ENCODE assay signal across 8 cellular contexts in the genomic region with DNA sequence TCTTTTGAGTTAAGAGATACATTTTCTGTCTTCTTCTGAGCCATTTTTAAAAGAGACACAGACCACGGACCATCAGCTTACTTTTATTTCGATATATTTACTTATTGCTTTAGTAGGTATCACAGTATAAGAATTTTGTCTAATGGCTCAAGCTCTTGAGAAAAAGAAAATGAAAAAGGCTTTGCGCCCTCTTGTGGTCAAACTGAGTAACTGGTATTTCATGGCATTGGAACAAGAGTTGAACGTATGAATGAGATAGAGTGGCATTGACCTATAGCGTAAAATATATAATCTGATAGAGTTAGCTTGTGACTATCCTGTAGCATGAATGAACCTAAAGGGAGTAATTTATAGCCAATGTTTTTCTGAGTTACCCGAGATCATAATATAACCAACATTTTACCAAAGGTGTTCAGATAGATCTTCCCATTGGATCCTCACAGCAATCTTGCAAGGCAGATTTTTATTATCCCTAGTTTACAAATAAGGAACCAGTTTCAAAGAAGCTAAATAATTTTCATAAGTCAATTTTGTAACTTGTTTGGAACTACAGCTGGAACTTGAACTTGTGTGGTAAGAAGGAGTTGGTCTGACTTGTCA.
DNase-seq lines count a peak whose midpoint lies in the region; ATAC-seq and TF ChIP-seq lines count a peak whose summit lies in the region.

No MANE protein-coding gene starts in this region.

- H3K36me3 Mint-ChIP-seq in activated T-cell treated with anti-CD3 and anti-CD28 coated beads, Interleukin-2, amount 50 U/mL, for 4 hours (ENCODE audit: insufficient read depth): no peaks in the 10 kb centered on the region
- no peaks in the 10 kb centered on the region for H3K36me3 Mint-ChIP-seq in endodermal cell (ENCODE audit: low read depth)

- ATAC-seq in activated T-cell treated with anti-CD3 and anti-CD28 coated beads, Interleukin-2, amount 50 U/mL, for 4 hours: no peak
- ATAC-seq in GM19467 (IDR thresholded peaks at IDR 0.05; ENCODE audit: unreplicated experiment): no peak

- H3K4me1 ChIP-seq in endodermal cell (ENCODE audit: control insufficient read depth, insufficient read depth, low read length): no peaks in the 10 kb centered on the region

- no peaks in the 10 kb centered on the region for H3K9me3 ChIP-seq in endodermal cell (ENCODE audit: control insufficient read depth, low read length)

- no peak overlapping the region for H3K27ac ChIP-seq in endodermal cell (ENCODE audit: low read depth, low read length)

- TF ChIP-seq CTCF in LNCaP clone FGC (IDR thresholded peaks at IDR 0.05; ENCODE audit: control insufficient read depth, extremely low read depth, insufficient read depth) (peak; percentile 72), endodermal cell (conservative IDR thresholded peaks at IDR 0.05) (peak; percentile 92)

- H3K27me3 ChIP-seq in endodermal cell (ENCODE audit: control insufficient read depth, insufficient read depth, low read length, poor library complexity, severe bottlenecking): no peaks in the 10 kb centered on the region

- no peaks in the 10 kb centered on the region for H3K36me3 ChIP-seq in endodermal cell (ENCODE audit: control insufficient read depth, insufficient read depth, low read length)

- H3K27me3 Mint-ChIP-seq in activated T-cell treated with anti-CD3 and anti-CD28 coated beads, Interleukin-2, amount 50 U/mL, for 4 hours (ENCODE audit: low read depth): peaks cover 17% of the 10 kb centered on the region
- H3K27me3 Mint-ChIP-seq in endodermal cell (ENCODE audit: insufficient read depth): peaks cover 8% of the 10 kb centered on the region

- H3K4me3 ChIP-seq in LNCaP clone FGC (ENCODE audit: low read depth, low read length) (no peak overlapping the region), endodermal cell (ENCODE audit: low read length) (no peak overlapping the region)

- H3K4me1 Mint-ChIP-seq in activated T-cell treated with anti-CD3 and anti-CD28 coated beads, Interleukin-2, amount 50 U/mL, for 4 hours (ENCODE audit: low read depth): no peaks in the 10 kb centered on the region
- no peaks in the 10 kb centered on the region for H3K4me1 Mint-ChIP-seq in endodermal cell

- 39 to 53% methylated on average over 4 of the region's 6 CpGs for WGBS in endodermal cell (ENCODE audit: insufficient coverage in 1 of 2, insufficient read length in 1 of 2), 2 experiments

- no peak overlapping the region for H3K4me3 Mint-ChIP-seq in activated T-cell treated with anti-CD3 and anti-CD28 coated beads, Interleukin-2, amount 50 U/mL, for 4 hours
- H3K4me3 Mint-ChIP-seq in endodermal cell: no peak overlapping the region

- H3K27ac Mint-ChIP-seq in endodermal cell: no peak overlapping the region

- no peaks in the 10 kb centered on the region for H3K9me3 Mint-ChIP-seq in activated T-cell treated with anti-CD3 and anti-CD28 coated beads, Interleukin-2, amount 50 U/mL, for 4 hours
- H3K9me3 Mint-ChIP-seq in endodermal cell: no peaks in the 10 kb centered on the region

- DNase-seq in activated T-cell treated with anti-CD3 and anti-CD28 coated beads for 24 hours (ENCODE audit: low read depth): peak; percentile 23
- no peak for DNase-seq in activated T-cell treated with anti-CD3 and anti-CD28 coated beads, Interleukin-2, amount 50 U/mL, for 4 hours
- peak; percentile 54 for DNase-seq in LNCaP clone FGC (ENCODE audit: low read depth)
- DNase-seq in SK-N-DZ (ENCODE audit: low spot score): peak; percentile 57
- DNase-seq in endodermal cell: no peak
- DNase-seq in middle frontal gyrus (ENCODE audit: extremely low spot score, low spot score): peak; percentile 50
- no peak for DNase-seq in OCI-M2 (lab: John Stamatoyannopoulos, UW; ENCODE audit: unreplicated experiment)

- H3K9ac ChIP-seq in endodermal cell (ENCODE audit: extremely low read depth, low read length, poor library complexity, severe bottlenecking): no peak overlapping the region

Comparison
In these comparisons a context has a peak if more than half of its experiments do, and no peak if none do; other contexts are left out.
1. DNase-seq: peak in activated T-cell treated with anti-CD3 and anti-CD28 coated beads for 24 hours (single experiment), LNCaP clone FGC (single experiment), SK-N-DZ (single experiment) and middle frontal gyrus (single experiment); none in activated T-cell treated with anti-CD3 and anti-CD28 coated beads, Interleukin-2, amount 50 U/mL, for 4 hours (single experiment), endodermal cell (single experiment) and OCI-M2 (single experiment).